ENCODE assay signal across 8 cellular contexts in the genomic region with DNA sequence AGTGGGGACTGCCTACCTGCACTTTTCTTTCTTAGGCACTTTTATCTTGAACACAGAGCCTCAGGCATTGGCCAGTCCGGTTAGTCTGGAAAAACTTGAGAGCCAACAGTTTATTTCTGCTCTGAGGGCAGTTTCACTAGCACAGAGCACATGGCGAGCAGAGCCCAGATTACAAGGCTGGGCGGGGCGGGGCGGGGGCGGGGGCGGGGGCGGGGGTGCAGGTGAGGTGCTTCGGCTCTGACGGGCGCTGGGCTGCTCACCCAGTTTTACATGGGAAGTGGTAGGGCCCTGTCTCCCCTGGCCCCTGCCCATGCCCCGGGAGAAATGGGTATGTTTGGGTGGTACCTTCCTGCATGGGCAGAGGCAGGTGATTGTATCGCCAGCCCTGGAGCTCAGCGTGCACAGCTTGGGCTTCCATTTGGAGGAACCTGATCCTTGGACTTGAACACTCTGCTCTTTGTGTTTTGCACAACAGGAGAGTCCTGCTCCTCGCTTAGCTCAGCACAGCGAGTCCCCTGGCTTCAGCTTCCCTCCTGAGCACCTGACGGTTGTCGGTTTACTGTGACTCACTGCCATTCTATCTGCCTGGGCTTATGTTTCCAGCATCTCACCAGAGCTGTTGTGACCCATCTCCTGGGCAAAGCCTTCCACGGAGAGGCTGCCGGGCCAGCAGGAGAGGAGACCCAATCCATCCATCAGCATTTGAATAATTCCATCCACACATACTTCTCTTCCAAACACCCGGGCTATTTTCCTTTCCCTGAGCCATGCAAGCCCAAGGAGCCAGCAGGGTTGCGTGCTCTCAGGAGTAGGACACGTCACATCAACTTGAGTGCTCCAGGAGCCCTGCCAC.
A peak's percentile ranks its signal among the peaks of the same experiment; 100 is the strongest.
DNase-seq lines count a peak whose midpoint lies in the region; ATAC-seq and TF ChIP-seq lines count a peak whose summit lies in the region.

No MANE protein-coding gene starts in this region.

- no peaks in the 10 kb centered on the region for H3K27me3 Mint-ChIP-seq in chondrocyte (ENCODE audit: low read depth)

- TF ChIP-seq POLR2A in GM19193 (IDR thresholded peaks at IDR 0.05; ENCODE audit: extremely low read depth, insufficient read depth, insufficient read length), result peak; percentile 61

- H2AFZ ChIP-seq in Karpas-422 (ENCODE audit: low read length), result peak overlapping the region; percentile 80

- ATAC-seq in activated CD4-positive, CD25-positive, alpha-beta regulatory T cell treated with anti-CD3 and anti-CD28 coated beads, Interleukin-2, amount 50 U/mL, for 24 hours, result peak; percentile 53 to 64

- peaks cover 61% of the 10 kb centered on the region for H3K4me1 Mint-ChIP-seq in chondrocyte (ENCODE audit: low read depth)

- H3K27ac ChIP-seq in Karpas-422 (ENCODE audit: low read length) (peak overlapping the region; percentile 51), mucosa of rectum (ENCODE audit: low read depth in 2 of 2, low read length in 2 of 2) (peak overlapping the region; percentile 96 to 100)

- H3K4me3 Mint-ChIP-seq in chondrocyte (ENCODE audit: unreplicated experiment), result peak overlapping the region; percentile 47

- no peaks in the 10 kb centered on the region for H3K27me3 ChIP-seq in Karpas-422 (ENCODE audit: low read length)
- H3K27me3 ChIP-seq in mucosa of rectum (ENCODE audit: control insufficient read depth in 2 of 2, insufficient read depth in 2 of 2, low read length in 2 of 2), result no peaks in the 10 kb centered on the region

- H3K9me3 ChIP-seq in Karpas-422 (ENCODE audit: low read length), result no peaks in the 10 kb centered on the region
- H3K9me3 ChIP-seq in mucosa of rectum (ENCODE audit: control insufficient read depth in 2 of 2, low read length in 2 of 2), result no peaks in the 10 kb centered on the region

- H3K9me3 Mint-ChIP-seq in chondrocyte (ENCODE audit: low read depth), result no peaks in the 10 kb centered on the region

- H3K36me3 ChIP-seq in Karpas-422 (ENCODE audit: insufficient read depth, low read length), result no peaks in the 10 kb centered on the region
- no peaks in the 10 kb centered on the region for H3K36me3 ChIP-seq in mucosa of rectum (ENCODE audit: control insufficient read depth in 2 of 2, insufficient read depth in 2 of 2, low read length in 2 of 2)

- H3K79me2 ChIP-seq in Karpas-422 (ENCODE audit: low read length), result no peaks in the 10 kb centered on the region

- H3K27ac Mint-ChIP-seq in chondrocyte (ENCODE audit: unreplicated experiment), result peak overlapping the region; percentile 98

- H3K4me2 ChIP-seq in Karpas-422 (ENCODE audit: low read depth, low read length, poor library complexity, severe bottlenecking), result peak overlapping the region; percentile 84

- H4K20me1 ChIP-seq in Karpas-422 (ENCODE audit: insufficient read depth, low read depth, low read length), result no peaks in the 10 kb centered on the region

- TF ChIP-seq CTCF in AG09309 (IDR thresholded peaks at IDR 0.05; ENCODE audit: control insufficient read depth, insufficient read depth, low read depth, low read length, missing control alignments) (no peak), chondrocyte (IDR thresholded peaks at IDR 0.05) (no peak)

- H3K4me1 ChIP-seq in Karpas-422 (ENCODE audit: low read length), result peaks cover 54% of the 10 kb centered on the region
- peaks cover 50 to 57% of the 10 kb centered on the region in 2 donors for H3K4me1 ChIP-seq in mucosa of rectum (ENCODE audit: control insufficient read depth in 2 of 2, insufficient read depth in 2 of 2, low read length in 2 of 2)

- DNase-seq in AG09309 (ENCODE audit: low read depth) (peak; percentile 62), Karpas-422 (peak; percentile 79), chondrocyte (ENCODE audit: low spot score) (no peak), SKM-1 (lab: John Stamatoyannopoulos, UW; ENCODE audit: unreplicated experiment) (no peak)
- DNase-seq in stimulated activated naive CD4-positive, alpha-beta T cell (lab: John Stamatoyannopoulos, UW), result peak; percentile 37 to 77 (median 58)

- H3K4me3 ChIP-seq in AG09309 (ENCODE audit: control insufficient read depth, low read depth, low read length), result no peak overlapping the region
- peak overlapping the region; percentile 52 for H3K4me3 ChIP-seq in Karpas-422 (ENCODE audit: low read length)
- H3K4me3 ChIP-seq in mucosa of rectum (ENCODE audit: low read length in 2 of 2), result peak overlapping the region; percentile 4 to 80

- no peaks in the 10 kb centered on the region for H3K9me2 ChIP-seq in Karpas-422 (replicated peaks; ENCODE audit: insufficient read depth, low read length)

- H3K9ac ChIP-seq in Karpas-422 (ENCODE audit: low read length), result peak overlapping the region; percentile 67
- H3K9ac ChIP-seq in mucosa of rectum (ENCODE audit: low read depth in 1 of 2, low read length in 2 of 2), result peak overlapping the region; percentile 87 to 88

- H3K36me3 Mint-ChIP-seq in chondrocyte (ENCODE audit: low read depth), result no peaks in the 10 kb centered on the region

Comparison
In these comparisons a context has a peak if more than half of its experiments do, and no peak if none do; other contexts are left out.
1. DNase-seq: peak in AG09309 (single experiment), Karpas-422 (single experiment) and stimulated activated naive CD4-positive, alpha-beta T cell (6 of 6); none in chondrocyte (single experiment) and SKM-1 (single experiment).